13 cellular contexts compared by ENCODE assay signal in genomic region chr19:970695-971094, GRCh38. TPM values are rescaled to one million over a fixed set of nuclear protein-coding genes. Genes with fewer than 3 reads are reported as not detected.
DNase-seq lines count a peak whose midpoint lies in the region; FAIRE-seq and TF ChIP-seq lines count a peak whose summit lies in the region.
"Had no signal": no experiment of that assay in that cellular context is flagged by ENCODE, and none has a peak within 500 bp of the region (broad histone marks: within the 10 kb centered on the region; RNA-seq: fewer than 3 reads in every experiment).

No MANE protein-coding gene starts in this region.

- H3K79me1 ChIP-seq in H1 (ENCODE audit: low read depth, low read length) (no peaks in the 10 kb centered on the region), trophoblast cell (ENCODE audit: low read length) (peaks cover 4% of the 10 kb centered on the region)

- no peak overlapping the region for H3K4ac ChIP-seq in H1 (replicated peaks; ENCODE audit: insufficient read length, low read depth, low read length)
- no peak overlapping the region for H3K4ac ChIP-seq in trophoblast cell (ENCODE audit: low read depth, low read length)

- H2AK5ac ChIP-seq in H1 (ENCODE audit: low read depth, low read length) (no peak overlapping the region), trophoblast cell (ENCODE audit: low read length) (no peak overlapping the region)

- H3K27me3 Mint-ChIP-seq in activated CD4-positive, alpha-beta memory T cell treated with anti-CD3 and anti-CD28 coated beads for 36 hours: no peaks in the 10 kb centered on the region
- no peaks in the 10 kb centered on the region for H3K27me3 Mint-ChIP-seq in activated CD4-positive, alpha-beta memory T cell treated with anti-CD3 and anti-CD28 coated beads, Interleukin-2, amount 10 ng/mL, durations not matched to agents 7 days and 5 days
- H3K27me3 Mint-ChIP-seq: CD4-positive, CD25-positive, alpha-beta regulatory T cell had no signal

- H2AFZ ChIP-seq in H1 (ENCODE audit: low read length): no peak overlapping the region
- H2AFZ ChIP-seq in trophoblast cell (ENCODE audit: insufficient read depth, low read length, poor library complexity): no peak overlapping the region

- no peak overlapping the region for H2BK120ac ChIP-seq in H1 (replicated peaks; ENCODE audit: low read depth, low read length)
- no peak overlapping the region for H2BK120ac ChIP-seq in trophoblast cell (ENCODE audit: insufficient read depth, low read length, poor library complexity)

- H4K8ac ChIP-seq in H1 (ENCODE audit: extremely low read depth, insufficient read depth, low read length): no peak overlapping the region; the same call in 1 of the 2 replicates
- no peak overlapping the region for H4K8ac ChIP-seq in trophoblast cell (ENCODE audit: low read depth, low read length)

- H3K4me3 Mint-ChIP-seq in activated CD4-positive, alpha-beta memory T cell treated with anti-CD3 and anti-CD28 coated beads for 36 hours: peak overlapping the region; percentile 32
- H3K4me3 Mint-ChIP-seq in activated CD4-positive, alpha-beta memory T cell treated with anti-CD3 and anti-CD28 coated beads, Interleukin-2, amount 10 ng/mL, durations not matched to agents 7 days and 5 days: no peak overlapping the region
- H3K4me3 Mint-ChIP-seq: CD4-positive, CD25-positive, alpha-beta regulatory T cell had no signal

- no peaks in the 10 kb centered on the region for H4K20me1 ChIP-seq in H1 (replicated peaks in 1 of 2; ENCODE audit: control insufficient read depth in 1 of 2, insufficient read depth in 2 of 2, low read length in 2 of 2)

- H3K4me3 ChIP-seq in H1 (ENCODE audit: extremely low read depth in 1 of 4, insufficient read depth in 2 of 4, low read depth in 3 of 4, low read length in 4 of 4): no peak overlapping the region
- H3K4me3 ChIP-seq in trophoblast cell (ENCODE audit: low read depth, low read length): peak overlapping the region; percentile 20

- no peak overlapping the region for H2BK5ac ChIP-seq in H1 (ENCODE audit: low read depth, low read length)
- H2BK5ac ChIP-seq in trophoblast cell (ENCODE audit: low read depth, low read length, poor library complexity): no peak overlapping the region

- H3K14ac ChIP-seq in H1 (ENCODE audit: insufficient read length) (no peak overlapping the region), trophoblast cell (ENCODE audit: low read length) (no peak overlapping the region)

- no peak overlapping the region for H3K23ac ChIP-seq in H1 (ENCODE audit: insufficient read length)
- no peak overlapping the region for H3K23ac ChIP-seq in trophoblast cell (ENCODE audit: low read length)

- no peak overlapping the region for H4K91ac ChIP-seq in H1 (replicated peaks; ENCODE audit: insufficient read length, low read length)
- H4K91ac ChIP-seq in trophoblast cell (ENCODE audit: low read depth, low read length): no peak overlapping the region

- no peaks in the 10 kb centered on the region for H3K4me1 Mint-ChIP-seq in activated CD4-positive, alpha-beta memory T cell treated with anti-CD3 and anti-CD28 coated beads for 36 hours (ENCODE audit: low read depth)
- H3K4me1 Mint-ChIP-seq in activated CD4-positive, alpha-beta memory T cell treated with anti-CD3 and anti-CD28 coated beads, Interleukin-2, amount 10 ng/mL, durations not matched to agents 7 days and 5 days: no peaks in the 10 kb centered on the region
- H3K4me1 Mint-ChIP-seq: CD4-positive, CD25-positive, alpha-beta regulatory T cell had no signal

- H3K9ac ChIP-seq in H1 (replicated peaks in 1 of 4; ENCODE audit: extremely low read depth in 1 of 4, low read depth in 3 of 4, low read length in 3 of 4) (no peak overlapping the region), trophoblast cell (ENCODE audit: low read length) (no peak overlapping the region)

- no peaks in the 10 kb centered on the region for H3K79me2 ChIP-seq in H1 (ENCODE audit: control insufficient read depth in 1 of 2, insufficient read depth in 2 of 2, low read length in 2 of 2)
- H3K79me2 ChIP-seq in trophoblast cell (ENCODE audit: control insufficient read depth, insufficient read depth, low read length, poor library complexity): peaks cover 1% of the 10 kb centered on the region

- peak; percentile 46 to 63 for TF ChIP-seq RAD21 in H1 (IDR thresholded peaks at IDR 0.05 in 1 of 2, conservative IDR thresholded peaks at IDR 0.05 in 1 of 2; ENCODE audit: low read depth in 2 of 2, low read length in 2 of 2)

- CTCF ChIA-PET in activated CD4-positive, alpha-beta memory T cell treated with anti-CD3 and anti-CD28 coated beads for 36 hours (lab: Charles Lee): interaction anchor here (0.8 to 2.0 kb wide), 5 partner anchors 9 to 168 kb away, joined by 3 to 8 read pairs (median 4); partner anchors contain the start of gene WDR18
- CTCF ChIA-PET in activated CD4-positive, alpha-beta memory T cell treated with anti-CD3 and anti-CD28 coated beads, Interleukin-2, amount 10 ng/mL, durations not matched to agents 7 days and 5 days (lab: Charles Lee): interaction anchor here (0.6 to 2.7 kb wide), 5 partner anchors 11 to 201 kb away, joined by 3 to 9 read pairs (median 6); partner anchors contain the start of gene WDR18
- CTCF ChIA-PET in H1 (lab: Charles Lee; ENCODE audit: partially characterized antibody): interaction anchor here (0.6 to 3.3 kb wide), 27 partner anchors 9 to 791 kb away, joined by 3 to 62 read pairs (median 3); partner anchors contain the start of genes ARHGAP45 and WDR18

- H3K18ac ChIP-seq in H1 (ENCODE audit: extremely low read depth, low read length) (no peak overlapping the region), trophoblast cell (ENCODE audit: low read length) (no peak overlapping the region)

- TF ChIP-seq EP300 in H1 (IDR thresholded peaks at IDR 0.05; ENCODE audit: borderline replicate concordance in 1 of 2, low read depth in 2 of 2, low read length in 2 of 2): no peak

- H3K23me2 ChIP-seq in H1 (ENCODE audit: low read depth, low read length): no peaks in the 10 kb centered on the region

- H3K4me2 ChIP-seq in H1 (ENCODE audit: insufficient read depth in 1 of 2, low read depth in 2 of 2, low read length in 2 of 2) (no peak overlapping the region), trophoblast cell (ENCODE audit: low read length) (no peak overlapping the region)

- intact Hi-C loops in activated CD4-positive, alpha-beta memory T cell treated with anti-CD3 and anti-CD28 coated beads for 36 hours (cut with micrococcal nuclease): no loop called here

- H2BK20ac ChIP-seq in H1 (ENCODE audit: low read length): no peak overlapping the region

- H3K27ac ChIP-seq in H1 (ENCODE audit: low read depth, low read length) (no peak overlapping the region), trophoblast cell (ENCODE audit: low read depth, low read length) (no peak overlapping the region)

- H4K5ac ChIP-seq in H1 (ENCODE audit: insufficient read length, low read depth, low read length): no peak overlapping the region

- WGBS in H1 (ENCODE audit: extremely low coverage in 1 of 2, insufficient coverage in 1 of 2, insufficient read length in 1 of 2, insufficient replicate concordance in 2 of 2, low coverage in 1 of 2, low lambda C conversion rate in 2 of 2, missing lambda C conversion rate in 1 of 2), 2 experiments: 89% methylated on average over 14 of the region's 14 CpGs; no CpG with 5 or more reads in 1 of the 2 experiments
- WGBS in trophoblast cell (ENCODE audit: extremely low coverage, insufficient coverage, insufficient read length): no CpG with 5 or more reads among the region's 14 CpGs

- H3K4me1 ChIP-seq in H1 (replicated peaks in 1 of 4; ENCODE audit: control insufficient read depth in 3 of 4, insufficient read depth in 4 of 4, low read length in 3 of 4): peaks cover 0 to 3% (median 0%) of the 10 kb centered on the region in 4 experiments; a peak in 1 of 7 replicates
- H3K4me1 ChIP-seq in trophoblast cell (ENCODE audit: control insufficient read depth in 1 of 2, insufficient read depth in 2 of 2, low read length in 2 of 2): peaks cover 6 to 15% of the 10 kb centered on the region in 2 experiments

- no peak overlapping the region for H2BK15ac ChIP-seq in H1 (ENCODE audit: low read length)

- H3K36me3 Mint-ChIP-seq in activated CD4-positive, alpha-beta memory T cell treated with anti-CD3 and anti-CD28 coated beads for 36 hours: peaks cover 32% of the 10 kb centered on the region
- H3K36me3 Mint-ChIP-seq in activated CD4-positive, alpha-beta memory T cell treated with anti-CD3 and anti-CD28 coated beads, Interleukin-2, amount 10 ng/mL, durations not matched to agents 7 days and 5 days (ENCODE audit: low read depth): peaks cover 56% of the 10 kb centered on the region

- no peak for FAIRE-seq in H1 (lab: Jason Lieb, UNC)
- FAIRE-seq: endometrium had no signal

- no peak overlapping the region for H2BK12ac ChIP-seq in H1 (ENCODE audit: low read depth, low read length)
- no peak overlapping the region for H2BK12ac ChIP-seq in trophoblast cell (ENCODE audit: low read length)

- H3K27me3 ChIP-seq in H1 (replicated peaks in 1 of 4; ENCODE audit: control insufficient read depth in 3 of 4, extremely low read depth in 1 of 4, insufficient read depth in 3 of 4, low read length in 3 of 4): no peaks in the 10 kb centered on the region
- no peaks in the 10 kb centered on the region for H3K27me3 ChIP-seq in trophoblast cell (ENCODE audit: insufficient read depth, low read length)

- H3K56ac ChIP-seq in H1 (replicated peaks; ENCODE audit: insufficient read length, low read depth, low read length): no peak overlapping the region

- TF ChIP-seq CTCF in H1 (IDR thresholded peaks at IDR 0.05; ENCODE audit: control extremely low read depth in 1 of 3, insufficient read depth in 1 of 3, low read depth in 1 of 3, low read length in 3 of 3): peak; percentile 79 to 90 (median 79)

- H3K36me3 ChIP-seq in H1 (ENCODE audit: control insufficient read depth in 2 of 4, insufficient read depth in 4 of 4, low read length in 3 of 4) (peaks cover 12 to 56% (median 33%) of the 10 kb centered on the region in 4 experiments), trophoblast cell (ENCODE audit: control insufficient read depth in 1 of 2, insufficient read depth in 2 of 2, low read length in 2 of 2) (peaks cover 78 to 81% of the 10 kb centered on the region in 2 experiments)

- peaks cover 6% of the 10 kb centered on the region for H3K9me3 Mint-ChIP-seq in activated CD4-positive, alpha-beta memory T cell treated with anti-CD3 and anti-CD28 coated beads for 36 hours
- H3K9me3 Mint-ChIP-seq in activated CD4-positive, alpha-beta memory T cell treated with anti-CD3 and anti-CD28 coated beads, Interleukin-2, amount 10 ng/mL, durations not matched to agents 7 days and 5 days: peaks cover 5% of the 10 kb centered on the region

- POLR2A ChIA-PET in activated CD4-positive, alpha-beta memory T cell treated with anti-CD3 and anti-CD28 coated beads for 36 hours (lab: Charles Lee): no interaction called here
- POLR2A ChIA-PET in activated CD4-positive, alpha-beta memory T cell treated with anti-CD3 and anti-CD28 coated beads, Interleukin-2, amount 10 ng/mL, durations not matched to agents 7 days and 5 days (lab: Charles Lee): no interaction called here
- POLR2A ChIA-PET in H1 (lab: Charles Lee; ENCODE audit: partially characterized antibody): interaction anchor here (0.9 to 2.3 kb wide), 6 partner anchors 9 to 57 kb away, joined by 3 to 13 read pairs (median 6); partner anchors contain the start of gene WDR18

- H3K27ac Mint-ChIP-seq in activated CD4-positive, alpha-beta memory T cell treated with anti-CD3 and anti-CD28 coated beads for 36 hours: no peak overlapping the region
- no peak overlapping the region for H3K27ac Mint-ChIP-seq in activated CD4-positive, alpha-beta memory T cell treated with anti-CD3 and anti-CD28 coated beads, Interleukin-2, amount 10 ng/mL, durations not matched to agents 7 days and 5 days

- H3K9me3 ChIP-seq in H1 (ENCODE audit: insufficient read depth in 2 of 2, low read depth in 1 of 2, low read length in 1 of 2) (peaks cover 5 to 15% of the 10 kb centered on the region in 2 experiments), trophoblast cell (ENCODE audit: insufficient read depth, low read depth, low read length) (peaks cover 10% of the 10 kb centered on the region)

- no peak for TF ChIP-seq POLR2A in H1 (IDR thresholded peaks at IDR 0.05; ENCODE audit: control extremely low read depth in 1 of 2, low read depth in 2 of 2, low read length in 2 of 2)

- DNase-seq in activated CD4-positive, alpha-beta memory T cell treated with anti-CD3 and anti-CD28 coated beads for 36 hours: no peak
- no peak for DNase-seq in activated CD4-positive, alpha-beta memory T cell treated with anti-CD3 and anti-CD28 coated beads, Interleukin-2, amount 10 ng/mL, durations not matched to agents 7 days and 5 days
- DNase-seq in MV-4-11 (lab: John Stamatoyannopoulos, UW): peak; percentile 17
- peak in 1 of 2 experiments; percentile 63 for DNase-seq in H1 (ENCODE audit: low read depth in 1 of 2, low spot score in 2 of 2)
- peak in 1 of 2 donors; percentile 71 for DNase-seq in trophoblast cell
- no peak for DNase-seq in effector CD4-positive, alpha-beta T cell
- DNase-seq in NCI-H146 treated with DMSO at 0.1 percent for 48 hours (lab: John Stamatoyannopoulos, UW; ENCODE audit: unreplicated experiment): no peak
- no peak for DNase-seq in NCI-H526 (lab: John Stamatoyannopoulos, UW)
- DNase-seq: CD4-positive, CD25-positive, alpha-beta regulatory T cell; stimulated activated naive CD4-positive, alpha-beta T cell had no signal

- no peak overlapping the region for H4K12ac ChIP-seq in trophoblast cell (ENCODE audit: low read depth, low read length)

RNA-seq across cellular contexts. Expression of gene WDR18, which starts 13.4 kb away (rescaled TPM):
- total RNA-seq in activated CD4-positive, alpha-beta memory T cell treated with anti-CD3 and anti-CD28 coated beads for 36 hours: 10 to 100 TPM; 73.3 to 75.8 TPM
- 10 to 100 TPM; 42.0 to 44.3 TPM for total RNA-seq in activated CD4-positive, alpha-beta memory T cell treated with anti-CD3 and anti-CD28 coated beads, Interleukin-2, amount 10 ng/mL, durations not matched to agents 7 days and 5 days
- 87.7 and 90.1 TPM in 2 replicates for total RNA-seq in H1 (2021; fragmentation: NEBNext Ultra II Directional; extraction: Animal tissue kit (Norgen Biotek cat#: 25700))
- 177 and 264 TPM in 2 replicates for polyA plus RNA-seq in H1 (2011; rRNA removed)
- 143 TPM for polyA plus RNA-seq in H1 (2011; cell fraction: cytosol; rRNA removed)
- 218 TPM for polyA plus RNA-seq in H1 (2011; cell fraction: nucleus; rRNA removed)
- 107 to 120 TPM (median 118 TPM) in 4 replicates for polyA plus RNA-seq in H1 (2012, experiment 1 of 2)
- 195 TPM for polyA plus RNA-seq in H1 (2012, experiment 2 of 2)
- polyA plus RNA-seq in H1 (2013, experiment 1 of 2): 52.1 TPM
- polyA plus RNA-seq in H1 (2013, experiment 2 of 2): 49.3 TPM
- 46.1 and 53.0 TPM in 2 replicates for polyA minus RNA-seq in H1 (2011; rRNA and poly(A)+ RNA removed)
- 101 TPM for polyA minus RNA-seq in H1 (2011; cell fraction: cytosol; rRNA and poly(A)+ RNA removed)
- polyA minus RNA-seq in H1 (2011; cell fraction: nucleus; rRNA and poly(A)+ RNA removed): 65.5 TPM
- polyA plus RNA-seq in trophoblast cell (2013): 43.8 and 45.6 TPM in 2 replicates

RNA-seq across cellular contexts. Expression of gene GRIN3B, which starts 29.5 kb away (rescaled TPM):
- total RNA-seq in activated CD4-positive, alpha-beta memory T cell treated with anti-CD3 and anti-CD28 coated beads for 36 hours: not detected
- total RNA-seq in activated CD4-positive, alpha-beta memory T cell treated with anti-CD3 and anti-CD28 coated beads, Interleukin-2, amount 10 ng/mL, durations not matched to agents 7 days and 5 days: under 1 TPM in 1 of 2 experiments, not detected in 1; 0.08 TPM
- 0.45 and 0.63 TPM in 2 replicates for total RNA-seq in H1 (2021; fragmentation: NEBNext Ultra II Directional; extraction: Animal tissue kit (Norgen Biotek cat#: 25700))
- polyA plus RNA-seq in H1 (2011; rRNA removed): 1.0 and 2.0 TPM in 2 replicates
- polyA plus RNA-seq in H1 (2011; cell fraction: cytosol; rRNA removed): 1.4 TPM
- polyA plus RNA-seq in H1 (2011; cell fraction: nucleus; rRNA removed): 8.4 TPM
- 0.14 to 1.1 TPM (median 0.78 TPM) in 4 replicates for polyA plus RNA-seq in H1 (2012, experiment 1 of 2)
- polyA plus RNA-seq in H1 (2012, experiment 2 of 2): 0.13 TPM
- 0.93 TPM for polyA plus RNA-seq in H1 (2013, experiment 1 of 2)
- polyA plus RNA-seq in H1 (2013, experiment 2 of 2): 0.74 TPM
- 0.27 and 0.28 TPM in 2 replicates for polyA minus RNA-seq in H1 (2011; rRNA and poly(A)+ RNA removed)
- 0.29 TPM for polyA minus RNA-seq in H1 (2011; cell fraction: cytosol; rRNA and poly(A)+ RNA removed)
- 1.1 TPM for polyA minus RNA-seq in H1 (2011; cell fraction: nucleus; rRNA and poly(A)+ RNA removed)
- 1.8 and 1.9 TPM in 2 replicates for polyA plus RNA-seq in trophoblast cell (2013)
- total RNA-seq: CD4-positive, CD25-positive, alpha-beta regulatory T cell; T-helper 2 cell treated with Interferon-gamma antibody and Interleukin-4, amounts not matched to agents 100 ng/mL and 5 ng/mL, for 36 hours had no signal
- polyA plus RNA-seq: CD4-positive, CD25-positive, alpha-beta regulatory T cell had no signal

RNA-seq across cellular contexts. Expression of gene ARID3A, which starts 44.9 kb away (rescaled TPM):
- total RNA-seq in activated CD4-positive, alpha-beta memory T cell treated with anti-CD3 and anti-CD28 coated beads for 36 hours: 10 to 100 TPM; 28.5 to 30.6 TPM
- total RNA-seq in activated CD4-positive, alpha-beta memory T cell treated with anti-CD3 and anti-CD28 coated beads, Interleukin-2, amount 10 ng/mL, durations not matched to agents 7 days and 5 days: 10 to 100 TPM; 32.4 to 34.0 TPM
- total RNA-seq in H1 (2021; fragmentation: NEBNext Ultra II Directional; extraction: Animal tissue kit (Norgen Biotek cat#: 25700)): 77.4 and 78.4 TPM in 2 replicates
- 40.5 and 59.3 TPM in 2 replicates for polyA plus RNA-seq in H1 (2011; rRNA removed)
- polyA plus RNA-seq in H1 (2011; cell fraction: cytosol; rRNA removed): 36.7 TPM
- polyA plus RNA-seq in H1 (2011; cell fraction: nucleus; rRNA removed): 81.3 TPM
- 54.1 to 64.5 TPM (median 58.9 TPM) in 4 replicates for polyA plus RNA-seq in H1 (2012, experiment 1 of 2)
- 42.7 TPM for polyA plus RNA-seq in H1 (2012, experiment 2 of 2)
- 56.0 TPM for polyA plus RNA-seq in H1 (2013, experiment 1 of 2)
- polyA plus RNA-seq in H1 (2013, experiment 2 of 2): 52.3 TPM
- polyA minus RNA-seq in H1 (2011; rRNA and poly(A)+ RNA removed): 69.0 and 86.2 TPM in 2 replicates
- polyA minus RNA-seq in H1 (2011; cell fraction: cytosol; rRNA and poly(A)+ RNA removed): 101 TPM
- polyA minus RNA-seq in H1 (2011; cell fraction: nucleus; rRNA and poly(A)+ RNA removed): 66.4 TPM
- polyA plus RNA-seq in trophoblast cell (2013): 445 and 449 TPM in 2 replicates

RNA-seq across cellular contexts. Expression of gene TMEM259, which starts 50.2 kb away (rescaled TPM):
- 100 to 1,000 TPM; 107 to 109 TPM for total RNA-seq in activated CD4-positive, alpha-beta memory T cell treated with anti-CD3 and anti-CD28 coated beads for 36 hours
- total RNA-seq in activated CD4-positive, alpha-beta memory T cell treated with anti-CD3 and anti-CD28 coated beads, Interleukin-2, amount 10 ng/mL, durations not matched to agents 7 days and 5 days: 100 to 1,000 TPM; 181 TPM
- 140 and 142 TPM in 2 replicates for total RNA-seq in H1 (2021; fragmentation: NEBNext Ultra II Directional; extraction: Animal tissue kit (Norgen Biotek cat#: 25700))
- 243 and 343 TPM in 2 replicates for polyA plus RNA-seq in H1 (2011; rRNA removed)
- 180 TPM for polyA plus RNA-seq in H1 (2011; cell fraction: cytosol; rRNA removed)
- 1,170 TPM for polyA plus RNA-seq in H1 (2011; cell fraction: nucleus; rRNA removed)
- polyA plus RNA-seq in H1 (2012, experiment 1 of 2): 46.9 to 137 TPM (median 125 TPM) in 4 replicates
- polyA plus RNA-seq in H1 (2012, experiment 2 of 2): 87.4 TPM
- polyA plus RNA-seq in H1 (2013, experiment 1 of 2): 171 TPM
- polyA plus RNA-seq in H1 (2013, experiment 2 of 2): 163 TPM
- 45.5 and 54.1 TPM in 2 replicates for polyA minus RNA-seq in H1 (2011; rRNA and poly(A)+ RNA removed)
- polyA minus RNA-seq in H1 (2011; cell fraction: cytosol; rRNA and poly(A)+ RNA removed): 55.7 TPM
- polyA minus RNA-seq in H1 (2011; cell fraction: nucleus; rRNA and poly(A)+ RNA removed): 124 TPM
- 99.6 and 108 TPM in 2 replicates for polyA plus RNA-seq in trophoblast cell (2013)

RNA-seq across cellular contexts. Expression of gene RNU6-2, which starts 50.6 kb away (rescaled TPM):
- not detected for total RNA-seq in activated CD4-positive, alpha-beta memory T cell treated with anti-CD3 and anti-CD28 coated beads for 36 hours
- total RNA-seq in activated CD4-positive, alpha-beta memory T cell treated with anti-CD3 and anti-CD28 coated beads, Interleukin-2, amount 10 ng/mL, durations not matched to agents 7 days and 5 days: not detected
- total RNA-seq in H1 (2021; fragmentation: NEBNext Ultra II Directional; extraction: Animal tissue kit (Norgen Biotek cat#: 25700)): not detected in 2 replicates
- polyA plus RNA-seq in H1 (2011; rRNA removed): not detected in 2 replicates
- polyA plus RNA-seq in H1 (2011; cell fraction: cytosol; rRNA removed): not detected
- not detected for polyA plus RNA-seq in H1 (2011; cell fraction: nucleus; rRNA removed)
- not detected in 4 replicates for polyA plus RNA-seq in H1 (2012, experiment 1 of 2)
- not detected for polyA plus RNA-seq in H1 (2012, experiment 2 of 2)
- polyA plus RNA-seq in H1 (2013, experiment 1 of 2): not detected
- not detected for polyA plus RNA-seq in H1 (2013, experiment 2 of 2)
- under 0.01 TPM in 1 of 2 replicates, not detected in the other for polyA minus RNA-seq in H1 (2011; rRNA and poly(A)+ RNA removed)
- not detected for polyA minus RNA-seq in H1 (2011; cell fraction: cytosol; rRNA and poly(A)+ RNA removed)
- not detected for polyA minus RNA-seq in H1 (2011; cell fraction: nucleus; rRNA and poly(A)+ RNA removed)
- polyA plus RNA-seq in trophoblast cell (2013): not detected in 2 replicates
- total RNA-seq: CD4-positive, CD25-positive, alpha-beta regulatory T cell; omental fat pad; T-helper 2 cell treated with Interferon-gamma antibody and Interleukin-4, amounts not matched to agents 100 ng/mL and 5 ng/mL, for 36 hours had no signal
- polyA plus RNA-seq: CD4-positive, CD25-positive, alpha-beta regulatory T cell had no signal
